In the genomic region with DNA sequence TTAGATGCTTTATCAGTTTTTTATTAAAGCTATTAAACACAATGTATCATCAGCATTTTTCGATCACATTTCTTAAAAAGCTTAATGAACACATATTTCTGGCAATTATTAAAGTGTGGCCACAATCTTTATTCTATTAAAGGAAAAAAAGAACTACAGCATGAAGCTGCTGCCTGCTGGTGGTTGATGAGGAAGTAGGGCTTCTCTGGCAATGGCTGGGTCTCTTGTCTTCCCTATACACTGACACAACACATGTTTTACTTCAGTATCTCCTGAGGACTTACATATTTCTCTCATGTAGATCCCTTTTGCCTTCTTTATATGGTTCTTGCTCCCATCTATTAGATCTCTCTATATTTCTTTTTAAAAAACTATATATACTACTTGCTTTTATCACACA, we compare ENCODE assay signal across 12 cellular contexts.
DNase-seq lines count a peak whose midpoint lies in the region; ATAC-seq, FAIRE-seq and TF ChIP-seq lines count a peak whose summit lies in the region.
"Had no signal": no experiment of that assay in that cellular context is flagged by ENCODE, and none has a peak within 500 bp of the region (broad histone marks: within the 10 kb centered on the region; RNA-seq: fewer than 3 reads in every experiment).

No MANE protein-coding gene starts in this region.

- H3K27me3 ChIP-seq in HepG2 (ENCODE audit: control insufficient read depth in 1 of 2, insufficient read depth in 2 of 2, low read length in 2 of 2) (no peaks in the 10 kb centered on the region), right lobe of liver (no peaks in the 10 kb centered on the region), H7 (ENCODE audit: control insufficient read depth, insufficient read depth, low read length) (no peaks in the 10 kb centered on the region)
- H3K27me3 ChIP-seq: breast epithelium, SJCRH30 had no signal

- H3K79me2 ChIP-seq in HepG2 (ENCODE audit: insufficient read depth, low read length): no peaks in the 10 kb centered on the region

- no peaks in the 10 kb centered on the region for H3K9me3 ChIP-seq in HepG2 (ENCODE audit: low read length)
- H3K9me3 ChIP-seq in right lobe of liver: no peaks in the 10 kb centered on the region
- H3K9me3 ChIP-seq: breast epithelium, mucosa of descending colon, SJCRH30 had no signal

- TF ChIP-seq RAD21 in HepG2 (CRISPR knock-in tag; IDR thresholded peaks at IDR 0.05): no peak

- H3K4me2 ChIP-seq in HepG2 (ENCODE audit: low read depth, low read length): no peak overlapping the region

- no peak for DNase-seq in HepG2 (ENCODE audit: low spot score)
- DNase-seq in right lobe of liver: no peak
- peak; percentile 46 for DNase-seq in SK-MEL-5 (ENCODE audit: low read depth, low spot score)
- no peak for DNase-seq in fibroblast of the aortic adventitia (ENCODE audit: low read depth)
- DNase-seq in H7: no peak
- DNase-seq in cerebellar nuclear complex (lab: John Stamatoyannopoulos, UW): no peak
- no peak for DNase-seq in NCI-H774 (lab: John Stamatoyannopoulos, UW)
- DNase-seq: activated CD4-positive, CD25-positive, alpha-beta regulatory T cell treated with anti-CD3 and anti-CD28 coated beads, Interleukin-2, amount 50 U/mL, for 72 hours had no signal

- H3K4me1 ChIP-seq in HepG2 (ENCODE audit: insufficient read depth, low read length) (no peaks in the 10 kb centered on the region), right lobe of liver (no peaks in the 10 kb centered on the region)
- H3K4me1 ChIP-seq: breast epithelium, SJCRH30 had no signal

- 67% methylated on average over 1 of the region's 1 CpG for WGBS in HepG2 (ENCODE audit: low lambda C conversion rate)
- WGBS in right lobe of liver (ENCODE audit: insufficient coverage, low coverage, low lambda C conversion rate, missing lambda C conversion rate): 100% methylated on average over 1 of the region's 1 CpG

- intact Hi-C loops in HepG2 (cut with micrococcal nuclease; ENCODE audit: unreplicated experiment) (no loop called here), right lobe of liver (cut with DNase I) (no loop called here)

- H3K27ac ChIP-seq in HepG2 (ENCODE audit: extremely low read length, insufficient read depth, low read length): no peak overlapping the region
- H3K27ac ChIP-seq in right lobe of liver: no peak overlapping the region
- H3K27ac ChIP-seq: breast epithelium, SJCRH30 had no signal

- CTCF ChIA-PET in HepG2 (lab: Yijun Ruan, JAX; ENCODE audit: low intra/inter-chr PET ratio, low total read pairs): interaction anchor here (1.2 to 2.3 kb wide), 4 partner anchors 139 to 287 kb away, joined by 3 to 18 read pairs (median 6); no protein-coding TSS in a partner anchor

- no peak overlapping the region for H3K9ac ChIP-seq in HepG2 (ENCODE audit: insufficient read depth, low read depth, low read length)

- H4K20me1 ChIP-seq in HepG2 (ENCODE audit: insufficient read depth, low read length): no peaks in the 10 kb centered on the region

- BruUV-seq in HepG2 (replicated peaks; lab: Mats Ljungman, UMichigan): no TSS peak

- no peaks in the 10 kb centered on the region for H3K36me3 ChIP-seq in HepG2 (replicated peaks in 1 of 2; ENCODE audit: control insufficient read depth in 1 of 2, insufficient read depth in 2 of 2, low read length in 2 of 2)
- H3K36me3 ChIP-seq in right lobe of liver: no peaks in the 10 kb centered on the region
- H3K36me3 ChIP-seq in H7 (replicated peaks; ENCODE audit: control insufficient read depth, insufficient read depth, low read length): no peaks in the 10 kb centered on the region
- H3K36me3 ChIP-seq: breast epithelium, SJCRH30 had no signal

- 0 out of 2 replicates have a peak, but pooled peaks have one; percentile 14 for TF ChIP-seq CTCF in HepG2 (CRISPR knock-in tag; IDR thresholded peaks at IDR 0.05)
- TF ChIP-seq CTCF in right lobe of liver (IDR thresholded peaks at IDR 0.05): no peak
- peak; percentile 11 for TF ChIP-seq CTCF in fibroblast of the aortic adventitia (IDR thresholded peaks at IDR 0.05; ENCODE audit: insufficient read depth, low read length)

- POLR2A ChIA-PET in HepG2 (lab: Yijun Ruan, JAX): no interaction called here

- in situ Hi-C loops in HepG2 (cut with HindIII; ENCODE audit: extremely low pct_ligation_motif_present, low pct_unique_long_range_greater_than_20kb): no loop called here
- in situ Hi-C loops in SK-MEL-5 (cut with HindIII; ENCODE audit: low pct_unique_long_range_greater_than_20kb, low sequenced_read_pairs): no loop called here

- no peak overlapping the region for H2AFZ ChIP-seq in HepG2 (ENCODE audit: low read length)

- FAIRE-seq in HepG2 (lab: Jason Lieb, UNC): no peak

- ATAC-seq in HepG2: no peak
- ATAC-seq in right lobe of liver: no peak
- no peak for ATAC-seq in GM21723 (IDR thresholded peaks at IDR 0.05; ENCODE audit: unreplicated experiment)

- TF ChIP-seq POLR2A in HepG2 (IDR thresholded peaks at IDR 0.05; ENCODE audit: insufficient read depth in 1 of 2, low read depth in 2 of 2, low read length in 2 of 2) (no peak), right lobe of liver (IDR thresholded peaks at IDR 0.05) (no peak)

- H3K4me3 ChIP-seq in HepG2 (replicated peaks in 1 of 3; ENCODE audit: insufficient read depth in 1 of 3, low read depth in 2 of 3, low read length in 3 of 3) (no peak overlapping the region), right lobe of liver (no peak overlapping the region), fibroblast of the aortic adventitia (ENCODE audit: low read depth, low read length) (no peak overlapping the region), H7 (ENCODE audit: insufficient read depth, low read depth, low read length) (no peak overlapping the region)
- H3K4me3 ChIP-seq: breast epithelium, mucosa of descending colon, SJCRH30 had no signal

- TF ChIP-seq EP300 in HepG2 (IDR thresholded peaks at IDR 0.05; ENCODE audit: low read depth in 2 of 2, low read length in 2 of 2): no peak
- no peak for TF ChIP-seq EP300 in HepG2 (CRISPR knock-in tag; IDR thresholded peaks at IDR 0.05; ENCODE audit: borderline replicate concordance)

TF ChIP-seq in HepG2, 621 proteins besides CTCF, POLR2A, EP300 and RAD21:
- TF ChIP-seq BRCA1 (CRISPR knock-in tag; IDR thresholded peaks at IDR 0.05) (no peak), MAFK (conservative IDR thresholded peaks at IDR 0.05 in 1 of 2, IDR thresholded peaks at IDR 0.05 in 1 of 2; ENCODE audit: low read length in 2 of 2) (peak in 1 of 2 experiments; percentile 20; a peak in 1 of 4 replicates), KDM5B (CRISPR knock-in tag; IDR thresholded peaks at IDR 0.05; ENCODE audit: borderline replicate concordance) (no peak)

Comparison
In these comparisons a context has a peak if more than half of its experiments do, and no peak if none do; other contexts are left out.
1. CTCF ChIP-seq: peak in HepG2 (single experiment) and fibroblast of the aortic adventitia (single experiment); none in right lobe of liver (0 of 4).